ENCODE assay signal across 10 cellular contexts in genomic region chr1:85584264-85584781, GRCh38. TPM values are rescaled to one million over a fixed set of nuclear protein-coding genes. Genes with fewer than 3 reads are reported as not detected.
DNase-seq lines count a peak whose midpoint lies in the region; FAIRE-seq and TF ChIP-seq lines count a peak whose summit lies in the region.
"Had no signal": no experiment of that assay in that cellular context is flagged by ENCODE, and none has a peak within 500 bp of the region (broad histone marks: within the 10 kb centered on the region; RNA-seq: fewer than 3 reads in every experiment).

No MANE protein-coding gene starts in this region.

- FAIRE-seq in kidney (lab: Jason Lieb, UNC) = no peak
- FAIRE-seq: GM19239 had no signal

- peaks cover 23% of the 10 kb centered on the region for H3K4me1 Mint-ChIP-seq in activated T-cell treated with anti-CD3 and anti-CD28 coated beads, Interleukin-2, amount 50 U/mL, for 24 hours (ENCODE audit: low read depth)

- H3K27me3 Mint-ChIP-seq in activated T-cell treated with anti-CD3 and anti-CD28 coated beads, Interleukin-2, amount 50 U/mL, for 24 hours = peaks cover 54% of the 10 kb centered on the region

- no peaks in the 10 kb centered on the region for H3K36me3 Mint-ChIP-seq in activated T-cell treated with anti-CD3 and anti-CD28 coated beads, Interleukin-2, amount 50 U/mL, for 24 hours (ENCODE audit: low read depth)

- peaks cover 36% of the 10 kb centered on the region for H3K4me1 ChIP-seq in A673 (ENCODE audit: insufficient read depth, low read length, poor library complexity, severe bottlenecking)
- no peaks in the 10 kb centered on the region for H3K4me1 ChIP-seq in breast epithelium
- peaks cover 0 to 8% (median 4%) of the 10 kb centered on the region in 4 donors for H3K4me1 ChIP-seq in liver (ENCODE audit: control insufficient read depth in 4 of 4, insufficient read depth in 4 of 4, low read length in 3 of 4)
- H3K4me1 ChIP-seq in stomach = peaks cover 7 to 44% (median 15%) of the 10 kb centered on the region in 4 donors
- H3K4me1 ChIP-seq in kidney (ENCODE audit: control insufficient read depth in 1 of 2, insufficient read depth in 1 of 2, low read depth in 1 of 2, low read length in 2 of 2) = peaks cover 0 to 9% of the 10 kb centered on the region in 2 donors

- WGBS in liver = 70% methylated on average over 5 of the region's 5 CpGs
- 36 to 50% (median 49%) methylated on average over 5 of the region's 5 CpGs for WGBS in stomach, 5 donors

- H3K9me3 ChIP-seq in A673 (ENCODE audit: low read depth, low read length, poor library complexity, severe bottlenecking) = no peaks in the 10 kb centered on the region
- no peaks in the 10 kb centered on the region for H3K9me3 ChIP-seq in breast epithelium
- H3K9me3 ChIP-seq in liver (ENCODE audit: control insufficient read depth in 4 of 4, low read length in 3 of 4) = no peaks in the 10 kb centered on the region
- H3K9me3 ChIP-seq in stomach = no peaks in the 10 kb centered on the region
- peaks cover 0 to 4% of the 10 kb centered on the region in 2 donors for H3K9me3 ChIP-seq in kidney (ENCODE audit: control insufficient read depth in 1 of 2, low read length in 2 of 2)

- TF ChIP-seq POLR2A in breast epithelium (IDR thresholded peaks at IDR 0.05) = peak; percentile 38
- TF ChIP-seq POLR2A in stomach (IDR thresholded peaks at IDR 0.05) = no peak

- no TSS peak for BruUV-seq in A673 (replicated peaks; lab: Mats Ljungman, UMichigan)

- no peak overlapping the region for H3K4me3 ChIP-seq in A673 (ENCODE audit: low read depth, low read length, poor library complexity, severe bottlenecking)
- peak overlapping the region in 1 of 3 donors; percentile 68 for H3K4me3 ChIP-seq in breast epithelium
- H3K4me3 ChIP-seq in liver (ENCODE audit: low read depth in 1 of 3, low read length in 3 of 3) = no peak overlapping the region
- H3K4me3 ChIP-seq in stomach = peak overlapping the region in 1 of 4 donors; percentile 56
- no peak overlapping the region for H3K4me3 ChIP-seq in kidney (ENCODE audit: low read length in 2 of 2)

- CTCF ChIA-PET in A673 (lab: Charles Lee) = no interaction called here

- H3K27me3 ChIP-seq in A673 (replicated peaks; ENCODE audit: insufficient read depth, low read depth, low read length, poor library complexity) = no peaks in the 10 kb centered on the region
- H3K27me3 ChIP-seq in breast epithelium = no peaks in the 10 kb centered on the region
- no peaks in the 10 kb centered on the region for H3K27me3 ChIP-seq in liver (ENCODE audit: control insufficient read depth in 4 of 4, insufficient read depth in 4 of 4, low read length in 3 of 4)
- peaks cover 0 to 19% (median 6%) of the 10 kb centered on the region in 3 donors for H3K27me3 ChIP-seq in stomach

- no peak overlapping the region for H3K9ac ChIP-seq in liver (ENCODE audit: low read depth in 1 of 2, low read length in 2 of 2)
- H3K9ac ChIP-seq in kidney (ENCODE audit: low read length in 2 of 2) = no peak overlapping the region

- TF ChIP-seq RAD21 in liver (IDR thresholded peaks at IDR 0.05) = no peak

- DNase-seq in A673 (ENCODE audit: low spot score) (peak; percentile 64), HS-27A (ENCODE audit: low read depth) (peak; percentile 96), breast epithelium (ENCODE audit: low spot score in 2 of 2) (no peak), DMS 273 treated with DMSO at 0.1 percent for 48 hours (lab: John Stamatoyannopoulos, UW) (no peak), stomach (no peak), kidney (no peak)
- DNase-seq in activated T-cell treated with anti-CD3 and anti-CD28 coated beads, Interleukin-2, amount 50 U/mL, for 24 hours = no peak
- DNase-seq: CD4-positive, alpha-beta T cell had no signal

- no peak for TF ChIP-seq EP300 in stomach (IDR thresholded peaks at IDR 0.05)

- no peaks in the 10 kb centered on the region for H3K9me3 Mint-ChIP-seq in activated T-cell treated with anti-CD3 and anti-CD28 coated beads, Interleukin-2, amount 50 U/mL, for 24 hours
- H3K9me3 Mint-ChIP-seq: CD4-positive, alpha-beta T cell had no signal

- intact Hi-C loops in A673 (cut with micrococcal nuclease; ENCODE audit: unreplicated experiment) = loop anchor here (5.0 kb wide), 2 partner anchors 108 to 187 kb away; no protein-coding TSS in a partner anchor
- intact Hi-C loops in breast epithelium (cut with DNase I; ENCODE audit: low total_unique reads) = no loop called here
- intact Hi-C loops in stomach (cut with DNase I; ENCODE audit: low total_unique reads) = no loop called here
- intact Hi-C loops in kidney (cut with DNase I) = no loop called here

- POLR2A ChIA-PET in A673 (lab: Charles Lee; ENCODE audit: low non-redundant PET) = interaction anchor here (0.6 kb wide), 1 partner anchor 30 kb away, joined by 4 read pairs; no protein-coding TSS in a partner anchor

- peak overlapping the region; percentile 13 for H3K27ac ChIP-seq in A673 (ENCODE audit: low read depth, low read length, poor library complexity, severe bottlenecking)
- no peak overlapping the region for H3K27ac ChIP-seq in breast epithelium
- H3K27ac ChIP-seq in liver (ENCODE audit: low read depth in 1 of 2, low read length in 2 of 2) = no peak overlapping the region
- peak overlapping the region in 2 of 5 donors; percentile 8 to 44 for H3K27ac ChIP-seq in stomach
- no peak overlapping the region for H3K27ac ChIP-seq in kidney (ENCODE audit: low read depth in 2 of 2, low read length in 2 of 2)

- no peak overlapping the region for H3K27ac Mint-ChIP-seq in activated T-cell treated with anti-CD3 and anti-CD28 coated beads, Interleukin-2, amount 50 U/mL, for 24 hours
- H3K27ac Mint-ChIP-seq: CD4-positive, alpha-beta T cell had no signal

- H3K36me3 ChIP-seq in A673 (ENCODE audit: insufficient read depth, low read length, poor library complexity, severe bottlenecking) (peaks cover 11% of the 10 kb centered on the region), breast epithelium (no peaks in the 10 kb centered on the region), liver (ENCODE audit: control insufficient read depth in 4 of 4, insufficient read depth in 3 of 4, low read depth in 1 of 4, low read length in 3 of 4) (peaks cover 0 to 7% (median 5%) of the 10 kb centered on the region in 4 donors), stomach (peaks cover 3 to 15% (median 10%) of the 10 kb centered on the region in 4 donors), kidney (ENCODE audit: control insufficient read depth in 1 of 2, insufficient read depth in 2 of 2, low read length in 2 of 2) (peaks cover 4 to 17% of the 10 kb centered on the region in 2 donors)

- H3K4me3 Mint-ChIP-seq in activated T-cell treated with anti-CD3 and anti-CD28 coated beads, Interleukin-2, amount 50 U/mL, for 24 hours = no peak overlapping the region
- H3K4me3 Mint-ChIP-seq: CD4-positive, alpha-beta T cell had no signal

- no peak for TF ChIP-seq CTCF in A673 (conservative IDR thresholded peaks at IDR 0.05; ENCODE audit: low read depth, low read length)
- no peak for TF ChIP-seq CTCF in breast epithelium (IDR thresholded peaks at IDR 0.05)
- TF ChIP-seq CTCF in liver (IDR thresholded peaks at IDR 0.05; ENCODE audit: low read depth, low read length, missing input control) = no peak
- no peak for TF ChIP-seq CTCF in stomach (IDR thresholded peaks at IDR 0.05)
- TF ChIP-seq CTCF in kidney (IDR thresholded peaks at IDR 0.05; ENCODE audit: borderline replicate concordance, extremely low read depth, insufficient read depth) = no peak

TF ChIP-seq in liver, 16 proteins besides CTCF, POLR2A, EP300 and RAD21 (continues in another document):
- TF ChIP-seq MAX (IDR thresholded peaks at IDR 0.05) = peak; percentile 22
- TF ChIP-seq SP1 (IDR thresholded peaks at IDR 0.05) = no peak
- TF ChIP-seq GABPA (IDR thresholded peaks at IDR 0.05 in 1 of 2, conservative IDR thresholded peaks at IDR 0.05 in 1 of 2) = no peak
- no peak for TF ChIP-seq JUND (IDR thresholded peaks at IDR 0.05)
- no peak for TF ChIP-seq REST (IDR thresholded peaks at IDR 0.05)
- TF ChIP-seq NR2F2 (IDR thresholded peaks at IDR 0.05) = peak; percentile 93
- no peak for TF ChIP-seq HNF4A (conservative IDR thresholded peaks at IDR 0.05)
- TF ChIP-seq TAF1 (conservative IDR thresholded peaks at IDR 0.05) = no peak
- TF ChIP-seq HNF4G (IDR thresholded peaks at IDR 0.05) = no peak
- TF ChIP-seq ATF3 (IDR thresholded peaks at IDR 0.05) = no peak

RNA-seq across cellular contexts. Expression of gene CCN1, which starts 3.8 kb away (rescaled TPM):
- total RNA-seq in A673 (2021) (13.5 and 24.3 TPM in 2 replicates), breast epithelium (100 to 1,000 TPM; 109 to 243 (median 110) TPM), liver (1 to 10 TPM; 3.5 to 5.9 TPM), stomach (100 to 1,000 TPM in 1 of 5 donors, 10 to 100 TPM in 4; 17.0 to 123 (median 70.1) TPM), kidney (61.3 TPM)
- polyA plus RNA-seq in liver (10 to 100 TPM; 14.1 to 54.4 TPM), stomach (10 to 100 TPM; 15.9 to 30.4 (median 22.7) TPM), kidney (ENCODE audit: insufficient read depth, low read depth, low replicate concordance) (79.1 TPM)
- total RNA-seq: CD4-positive, alpha-beta T cell had no signal

Comparison
In these comparisons a context has a peak if more than half of its experiments do, and no peak if none do; other contexts are left out.
1. DNase-seq: peak in A673 (single experiment) and HS-27A (single experiment); none in breast epithelium (0 of 2), DMS 273 treated with DMSO at 0.1 percent for 48 hours (single experiment), stomach (single experiment), kidney (single experiment) and activated T-cell treated with anti-CD3 and anti-CD28 coated beads, Interleukin-2, amount 50 U/mL, for 24 hours (single experiment).